In the genomic region with DNA sequence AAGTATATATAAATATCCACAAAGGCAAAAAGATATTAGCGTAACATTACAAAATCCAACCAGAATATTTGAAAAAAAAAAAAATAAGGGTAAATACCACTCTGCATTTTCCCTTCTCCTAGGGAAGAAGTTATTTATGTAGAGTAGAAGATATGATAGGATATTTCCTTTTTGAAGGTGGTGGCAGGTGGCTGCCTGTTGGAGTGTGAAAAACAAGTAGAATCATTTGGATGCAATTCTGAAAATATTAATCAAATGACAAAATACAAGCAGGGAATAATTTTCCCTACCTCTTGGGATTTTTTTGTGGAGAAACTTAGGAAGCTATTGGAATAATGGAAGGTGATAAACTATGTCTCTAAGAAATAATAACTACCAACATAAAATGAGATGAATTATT, we compare ENCODE assay signal across 25 cellular contexts.
"Had no signal": no experiment of that assay in that cellular context is flagged by ENCODE, and none has a peak within 500 bp of the region (broad histone marks: within the 10 kb centered on the region; RNA-seq: fewer than 3 reads in every experiment).

No MANE protein-coding gene starts in this region.

- H3K27ac ChIP-seq: neutrophil, pancreas, psoas muscle, right lobe of liver, sigmoid colon, stomach, thoracic aorta, thyroid gland, tibial nerve, upper lobe of left lung, vagina had no signal

- H3K4me3 ChIP-seq: pancreas, psoas muscle, right lobe of liver, sigmoid colon, stomach, thoracic aorta, thyroid gland, tibial nerve, upper lobe of left lung, vagina had no signal

- H3K4me1 ChIP-seq: pancreas, psoas muscle, right lobe of liver, sigmoid colon, stomach, thyroid gland, upper lobe of left lung, vagina had no signal

- H3K27me3 ChIP-seq: neutrophil, pancreas, right lobe of liver, sigmoid colon, stomach, thyroid gland, tibial nerve, upper lobe of left lung, vagina had no signal

- DNase-seq: nephron progenitor cell; nucleus accumbens; pancreas; posterior cingulate gyrus; psoas muscle; right cardiac atrium; right lobe of liver; sigmoid colon; small intestine; stimulated activated CD4-positive, alpha-beta T cell treated with anti-CD3 and anti-CD28 coated beads, Interleukin-15, amount 100 ng/mL, for 24 hours; stimulated activated CD4-positive, alpha-beta T cell treated with anti-CD3 and anti-CD28 coated beads, Interleukin-2, amount 100 ng/mL, for 24 hours; stimulated activated CD4-positive, alpha-beta T cell treated with anti-CD3 and anti-CD28 coated beads, Interleukin-2, amount 100 ng/mL, for 48 hours; stimulated activated CD4-positive, alpha-beta T cell treated with anti-CD3 and anti-CD28 coated beads, Interleukin-4, amount 100 ng/mL, for 24 hours; stimulated activated naive B cell treated with anti-CD40 and anti-IgM and Interleukin-4, amounts not matched to agents 10 μg/mL and 1 μg/mL and 100 μg/mL, for 72 hours; stimulated activated naive CD4-positive, alpha-beta T cell treated with Interleukin-2 at 50 U/mL for 16 hours; stomach; thyroid gland; trophoblast cell; upper lobe of left lung had no signal

- H3K9me3 ChIP-seq: neutrophil, pancreas, psoas muscle, right lobe of liver, sigmoid colon, stomach, thoracic aorta, thyroid gland, tibial nerve, upper lobe of left lung, vagina had no signal

- ATAC-seq: natural killer cell treated with Interleukin-12 subunit alpha and Interleukin-12 subunit beta and Interleukin-15 and Interleukin-18, amount 100 ng/mL, for 72 hours; pancreas; psoas muscle; right cardiac atrium; right lobe of liver; stimulated activated effector memory CD8-positive, alpha-beta T cell treated with anti-CD3 and anti-CD28 coated beads, Interleukin-12 subunit alpha, Interleukin-12 subunit beta, amount 100 ng/mL, for 72 hours; stimulated activated naive B cell treated with anti-CD40 and anti-IgM and Interleukin-4, amounts not matched to agents 10 μg/mL and 1 μg/mL and 100 μg/mL, for 72 hours had no signal

- H3K36me3 ChIP-seq: neutrophil, pancreas, right lobe of liver, sigmoid colon, stomach, thoracic aorta, thyroid gland, tibial nerve, upper lobe of left lung, vagina had no signal
